22 cellular contexts compared by ENCODE assay signal in the genomic region with DNA sequence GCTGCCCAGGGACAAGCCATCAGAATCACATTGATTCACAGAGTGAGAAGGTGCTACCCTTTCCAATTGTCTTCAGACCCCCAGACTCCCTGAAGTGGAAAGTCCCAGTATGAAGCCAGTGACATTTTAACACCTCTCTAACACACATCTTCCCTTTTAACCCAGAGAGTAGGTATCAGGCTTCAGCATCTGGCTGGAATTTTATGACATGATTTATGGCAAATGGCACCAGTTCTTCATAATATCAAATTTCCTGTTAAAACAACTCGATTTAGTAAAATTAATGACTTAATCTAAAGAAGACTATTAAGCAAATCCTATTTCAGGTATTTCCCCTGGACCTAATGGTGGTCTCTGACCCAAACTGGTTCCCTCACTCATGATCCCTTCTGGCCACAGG.
"Had no signal": no experiment of that assay in that cellular context is flagged by ENCODE, and none has a peak within 500 bp of the region (broad histone marks: within the 10 kb centered on the region; RNA-seq: fewer than 3 reads in every experiment).

No MANE protein-coding gene starts in this region.

- H3K27ac ChIP-seq: brain microvascular endothelial cell, coronary artery, WERI-Rb-1 had no signal

- H3K4me3 ChIP-seq: coronary artery, dorsolateral prefrontal cortex had no signal

- DNase-seq: activated B cell treated with CpG ODN at 0.5 μM for 24 hours; activated CD4-positive, alpha-beta T cell treated with anti-CD3 and anti-CD28 coated beads for 48 hours; activated CD4-positive, alpha-beta T cell treated with anti-CD3 and anti-CD28 coated beads, Interleukin-2, amount 50 U/mL, for 1 hour; activated CD4-positive, alpha-beta T cell treated with anti-CD3 and anti-CD28 coated beads, Interleukin-2, amount 50 U/mL, for 48 hours; activated CD8-positive, alpha-beta memory T cell treated with anti-CD3 and anti-CD28 coated beads for 24 hours; activated CD8-positive, alpha-beta T cell treated with anti-CD3 and anti-CD28 coated beads for 36 hours; activated effector memory CD4-positive, alpha-beta T cell treated with Interleukin-2 at 50 U/mL for 16 hours; activated gamma-delta T cell treated with Interleukin-2 at 50 U/mL for 16 hours; activated naive CD4-positive, alpha-beta T cell treated with anti-CD3 and anti-CD28 coated beads, Interleukin-2, amount 50 U/mL, for 16 hours; activated naive CD4-positive, alpha-beta T cell treated with Interleukin-2 at 50 U/mL for 16 hours; activated T-cell treated with anti-CD3 and anti-CD28 coated beads, Interleukin-2, amount 50 U/mL, for 4 hours; amniotic stem cell; anterior cingulate cortex; brain microvascular endothelial cell; effector memory CD4-positive, alpha-beta T cell; endodermal cell; head of caudate nucleus; T-helper 17 cell; T1000; WERI-Rb-1 had no signal

- H3K27me3 ChIP-seq: dorsolateral prefrontal cortex had no signal

- H3K36me3 ChIP-seq: brain microvascular endothelial cell had no signal
